Comparison of ENCODE assay signal across 10 cellular contexts in the genomic region with DNA sequence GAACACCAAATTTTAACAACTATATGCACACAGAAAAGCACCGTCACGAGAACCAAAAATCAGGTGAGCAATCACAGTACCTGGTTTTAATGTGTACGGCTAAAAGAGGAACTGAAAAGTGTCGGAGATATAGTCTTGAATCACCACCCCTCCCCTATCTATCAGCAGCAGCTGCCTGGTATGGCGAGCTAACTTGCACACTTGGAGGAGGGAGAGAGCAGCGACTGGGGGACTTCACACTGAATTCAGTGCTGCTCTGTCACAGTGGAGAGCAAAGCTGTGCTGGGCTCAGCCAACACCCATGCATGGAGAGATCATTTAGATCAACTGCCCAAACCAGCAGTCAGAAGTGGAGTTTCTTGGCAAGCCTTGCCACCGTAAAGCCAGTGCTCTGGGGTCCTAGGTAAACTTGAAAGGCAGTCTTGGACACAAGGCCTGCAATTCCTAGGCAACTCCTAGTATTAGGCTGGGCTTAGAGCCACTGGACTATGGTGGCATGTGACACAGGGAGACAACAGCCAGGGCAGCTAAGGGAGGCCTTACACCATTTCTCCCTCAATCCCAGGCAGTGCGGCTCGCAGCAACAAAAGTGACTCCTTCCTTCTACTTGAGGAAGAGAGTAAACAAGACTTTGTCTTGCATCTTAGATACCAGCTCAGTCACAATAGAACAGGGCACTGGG.
DNase-seq lines count a peak whose midpoint lies in the region; ATAC-seq, FAIRE-seq and TF ChIP-seq lines count a peak whose summit lies in the region.
"Had no signal": no experiment of that assay in that cellular context is flagged by ENCODE, and none has a peak within 500 bp of the region (broad histone marks: within the 10 kb centered on the region; RNA-seq: fewer than 3 reads in every experiment).

No MANE protein-coding gene starts in this region.

- ATAC-seq in HG02798 (IDR thresholded peaks at IDR 0.05; ENCODE audit: poor library complexity, unreplicated experiment) (peak; percentile 98), upper lobe of left lung (ENCODE audit: low FRiP score in 2 of 2) (no peak)

- H3K27ac ChIP-seq in upper lobe of left lung = no peak overlapping the region

- peaks cover 0 to 11% (median 0%) of the 10 kb centered on the region in 4 donors for H3K36me3 ChIP-seq in upper lobe of left lung

- H3K9me3 ChIP-seq in upper lobe of left lung = no peaks in the 10 kb centered on the region

- WGBS in upper lobe of left lung, 2 donors = 88 to 94% methylated on average over 8 to 9 of the region's 9 CpGs

- H3K27me3 Mint-ChIP-seq in IgD-negative memory B cell = peaks cover 1% of the 10 kb centered on the region

- TF ChIP-seq EP300 in upper lobe of left lung (IDR thresholded peaks at IDR 0.05) = no peak

- TF ChIP-seq CTCF in upper lobe of left lung (IDR thresholded peaks at IDR 0.05) = no peak
- TF ChIP-seq CTCF in D721Med (IDR thresholded peaks at IDR 0.05; ENCODE audit: insufficient read depth, missing control alignments) = no peak

- H3K9me3 Mint-ChIP-seq in IgD-negative memory B cell = no peaks in the 10 kb centered on the region

- H3K27ac Mint-ChIP-seq in IgD-negative memory B cell = peak overlapping the region in 2 of 3 donors; percentile 21 to 74

- no peak overlapping the region for H3K4me3 ChIP-seq in upper lobe of left lung

- peak overlapping the region in 2 of 4 donors; percentile 11 to 75 for H3K4me3 Mint-ChIP-seq in IgD-negative memory B cell
- H3K4me3 Mint-ChIP-seq: activated naive CD4-positive, alpha-beta T cell treated with anti-CD3 and anti-CD28 coated beads for 36 hours had no signal

- peaks cover 7 to 18% (median 11%) of the 10 kb centered on the region in 3 donors for H3K4me1 Mint-ChIP-seq in IgD-negative memory B cell

- peak in 8 of 14 donors; percentile 17 to 49 (median 28) for DNase-seq in C1 segment of cervical spinal cord (lab: John Stamatoyannopoulos, UW)
- DNase-seq in upper lobe of left lung = no peak
- no peak for DNase-seq in NCI-H345 (lab: John Stamatoyannopoulos, UW)
- no peak for DNase-seq in NCI-H2081 (lab: John Stamatoyannopoulos, UW)
- DNase-seq in D721Med (ENCODE audit: insufficient read length, low spot score) = no peak
- DNase-seq: activated naive CD4-positive, alpha-beta T cell treated with anti-CD3 and anti-CD28 coated beads for 36 hours had no signal

- FAIRE-seq in D721Med (lab: Jason Lieb, UNC) = no peak
- FAIRE-seq: H1 had no signal

- peak; percentile 44 for TF ChIP-seq POLR2A in GM19193 (IDR thresholded peaks at IDR 0.05; ENCODE audit: extremely low read depth, insufficient read depth, insufficient read length)
- no peak for TF ChIP-seq POLR2A in upper lobe of left lung (IDR thresholded peaks at IDR 0.05)

- H3K27me3 ChIP-seq in upper lobe of left lung = no peaks in the 10 kb centered on the region

- no peaks in the 10 kb centered on the region for H3K4me1 ChIP-seq in upper lobe of left lung

- peaks cover 16% of the 10 kb centered on the region for H3K36me3 Mint-ChIP-seq in IgD-negative memory B cell

Comparison
In these comparisons a context has a peak if more than half of its experiments do, and no peak if none do; other contexts are left out.
1. DNase-seq: peak in C1 segment of cervical spinal cord (8 of 14); none in upper lobe of left lung (0 of 2), NCI-H345 (single experiment), NCI-H2081 (0 of 2) and D721Med (single experiment).